Comparison of ENCODE assay signal across 31 cellular contexts in the genomic region with DNA sequence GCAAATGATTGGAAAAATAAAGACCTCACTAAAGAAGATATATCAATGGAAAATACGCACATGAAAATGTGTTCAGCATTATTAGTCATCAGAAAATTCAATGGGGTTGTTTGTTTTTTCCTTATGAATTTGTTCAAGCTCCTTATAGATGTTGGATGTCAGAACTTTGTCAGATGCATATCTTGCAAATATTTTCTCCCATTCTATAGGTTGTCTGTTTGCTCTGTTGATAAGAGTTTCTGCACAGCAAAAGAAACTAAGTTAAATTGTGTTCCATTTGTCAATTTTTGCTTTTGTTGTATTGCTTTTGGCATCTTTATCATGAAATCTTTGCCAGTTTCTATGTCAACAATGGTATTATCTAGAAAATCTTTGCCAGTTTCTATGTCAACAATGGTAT.
A peak's percentile ranks its signal among the peaks of the same experiment; 100 is the strongest.
DNase-seq lines count a peak whose midpoint lies in the region; ATAC-seq, FAIRE-seq and TF ChIP-seq lines count a peak whose summit lies in the region.
"Had no signal": no experiment of that assay in that cellular context is flagged by ENCODE, and none has a peak within 500 bp of the region (broad histone marks: within the 10 kb centered on the region; RNA-seq: fewer than 3 reads in every experiment).

No MANE protein-coding gene starts in this region.

- DNase-seq in PC-3 (peak; percentile 32), right cardiac atrium (no peak), tibial artery (no peak)
- DNase-seq: 8988T; ACHN; AML-193; BE2C; C1 segment of cervical spinal cord; Caco-2; Calu3; CD4-positive, alpha-beta memory T cell; CD4-positive, alpha-beta T cell; CD4-positive, CD25-positive, alpha-beta regulatory T cell; CD8-positive, alpha-beta memory T cell; CD8-positive, alpha-beta T cell; COR-L47; DMS 273 treated with DMSO at 0.1 percent for 48 hours; DMS153; DMS53; DMS79; DMS79 treated with DMSO at 0.1 percent for 48 hours; DND-41; EL had no signal

- no peak overlapping the region for H3K4me2 ChIP-seq in PC-3 (ENCODE audit: low read length)
- H3K4me2 ChIP-seq: A549; BLaER1; BLaER1 treated with 17β-estradiol and CSF1 and Interleukin-3, amounts not matched to agents 10 nM and 100 nM had no signal

- CTCF ChIA-PET in PC-3 (lab: Charles Lee), result no interaction called here

- no peaks in the 10 kb centered on the region for H3F3A ChIP-seq in PC-3 (ENCODE audit: low read length, unreplicated experiment)

- H3K27ac ChIP-seq in PC-3 (ENCODE audit: low read length), result no peak overlapping the region
- H3K27ac ChIP-seq in right cardiac atrium (ENCODE audit: low read length), result no peak overlapping the region
- H3K27ac ChIP-seq in tibial artery, result no peak overlapping the region
- H3K27ac ChIP-seq: 22Rv1; A549; BLaER1; BLaER1 treated with 17β-estradiol and CSF1 and Interleukin-3, amounts not matched to agents 10 nM and 100 nM; C4-2B had no signal

- H3K36me3 ChIP-seq in PC-3 (ENCODE audit: low read depth, low read length), result no peaks in the 10 kb centered on the region
- no peaks in the 10 kb centered on the region for H3K36me3 ChIP-seq in tibial artery
- H3K36me3 ChIP-seq: BE2C; BLaER1; BLaER1 treated with 17β-estradiol and CSF1 and Interleukin-3, amounts not matched to agents 10 nM and 100 nM had no signal

- TF ChIP-seq CTCF in PC-3 (conservative IDR thresholded peaks at IDR 0.05; ENCODE audit: low read depth, low read length) (no peak), tibial artery (IDR thresholded peaks at IDR 0.05) (no peak)

- no peaks in the 10 kb centered on the region for H4K20me1 ChIP-seq in PC-3 (ENCODE audit: low read length)
- H4K20me1 ChIP-seq: BLaER1; BLaER1 treated with 17β-estradiol and CSF1 and Interleukin-3, amounts not matched to agents 10 nM and 100 nM had no signal

- BruUV-seq in PC-3 (replicated peaks; lab: Mats Ljungman, UMichigan), result no TSS peak

- FAIRE-seq in colon (lab: Jason Lieb, UNC), result peak; percentile 68
- FAIRE-seq: A204.1, A549, D721Med had no signal

- H3K79me2 ChIP-seq in PC-3 (ENCODE audit: low read length), result no peaks in the 10 kb centered on the region

- H2AFZ ChIP-seq in PC-3 (ENCODE audit: low read length), result no peak overlapping the region

- H3K4me1 ChIP-seq in PC-3 (ENCODE audit: insufficient read depth, low read length) (peaks cover 9% of the 10 kb centered on the region; the same call in 1 of the 2 replicates), right cardiac atrium (ENCODE audit: control insufficient read depth, insufficient read depth, low read length) (no peaks in the 10 kb centered on the region), tibial artery (no peaks in the 10 kb centered on the region)
- H3K4me1 ChIP-seq: A549; BE2C; BLaER1; BLaER1 treated with 17β-estradiol and CSF1 and Interleukin-3, amounts not matched to agents 10 nM and 100 nM; Caco-2 had no signal

- WGBS in right cardiac atrium, result 79% methylated on average over 1 of the region's 1 CpG

- POLR2A ChIA-PET in PC-3 (lab: Charles Lee; ENCODE audit: unreplicated experiment), result no interaction called here

- H3K9me3 ChIP-seq in PC-3 (ENCODE audit: low read length) (no peaks in the 10 kb centered on the region), right cardiac atrium (ENCODE audit: control insufficient read depth, low read length) (no peaks in the 10 kb centered on the region), tibial artery (no peaks in the 10 kb centered on the region)
- H3K9me3 ChIP-seq: A549; BE2C; BLaER1; BLaER1 treated with 17β-estradiol and CSF1 and Interleukin-3, amounts not matched to agents 10 nM and 100 nM; Caco-2 had no signal

- intact Hi-C loops in PC-3 (cut with micrococcal nuclease), result no loop called here
- intact Hi-C loops in right cardiac atrium (cut with DNase I), result no loop called here
- intact Hi-C loops in tibial artery (cut with DNase I; ENCODE audit: low total_unique reads), result no loop called here

- H3K27me3 ChIP-seq in PC-3 (ENCODE audit: low read length) (no peaks in the 10 kb centered on the region), right cardiac atrium (ENCODE audit: control insufficient read depth, insufficient read depth) (no peaks in the 10 kb centered on the region), tibial artery (no peaks in the 10 kb centered on the region)
- H3K27me3 ChIP-seq: BE2C; BLaER1; BLaER1 treated with 17β-estradiol and CSF1 and Interleukin-3, amounts not matched to agents 10 nM and 100 nM had no signal

- ATAC-seq in PC-3 (no peak), right cardiac atrium (no peak)
- ATAC-seq: A549; CD8-positive, alpha-beta T cell had no signal

- H3K9me2 ChIP-seq in PC-3 (replicated peaks; ENCODE audit: low read length), result no peaks in the 10 kb centered on the region

- H3K4me3 ChIP-seq in PC-3 (ENCODE audit: low read length), result no peak overlapping the region
- H3K4me3 ChIP-seq in right cardiac atrium (ENCODE audit: low read length), result no peak overlapping the region
- no peak overlapping the region for H3K4me3 ChIP-seq in tibial artery
- H3K4me3 ChIP-seq: A549; BLaER1; BLaER1 treated with 17β-estradiol and CSF1 and Interleukin-3, amounts not matched to agents 10 nM and 100 nM had no signal

- H3K9ac ChIP-seq in PC-3 (ENCODE audit: low read length), result no peak overlapping the region
- H3K9ac ChIP-seq: BLaER1; BLaER1 treated with 17β-estradiol and CSF1 and Interleukin-3, amounts not matched to agents 10 nM and 100 nM had no signal
